In genomic region chr9:89555426-89556375, GRCh38 we compare ENCODE assay signal across 8 cellular contexts. TPM values are rescaled to one million over a fixed set of nuclear protein-coding genes. Genes with fewer than 3 reads are reported as not detected.
DNase-seq lines count a peak whose midpoint lies in the region; ATAC-seq and TF ChIP-seq lines count a peak whose summit lies in the region.

No MANE protein-coding gene starts in this region.

- H3K27ac ChIP-seq in lower lobe of right lung = peak overlapping the region; percentile 77
- H3K27ac ChIP-seq in effector memory CD4-positive, alpha-beta T cell (ENCODE audit: insufficient read depth, low read length, poor library complexity, severe bottlenecking) = no peak overlapping the region
- no peak overlapping the region for H3K27ac ChIP-seq in right atrium auricular region

- no peaks in the 10 kb centered on the region for H3K9me3 Mint-ChIP-seq in osteocyte (ENCODE audit: unreplicated experiment)

- no peak for TF ChIP-seq CTCF in lower lobe of right lung (IDR thresholded peaks at IDR 0.05)
- TF ChIP-seq CTCF in osteocyte (IDR thresholded peaks at IDR 0.05) = no peak
- TF ChIP-seq CTCF in right atrium auricular region (IDR thresholded peaks at IDR 0.05) = no peak

- peaks cover 20% of the 10 kb centered on the region for H3K4me1 ChIP-seq in lower lobe of right lung
- no peaks in the 10 kb centered on the region for H3K4me1 ChIP-seq in effector memory CD4-positive, alpha-beta T cell (ENCODE audit: control insufficient read depth, insufficient read depth, low read length, poor library complexity, severe bottlenecking)
- H3K4me1 ChIP-seq in right atrium auricular region = peaks cover 0 to 3% of the 10 kb centered on the region in 2 donors

- H3K27me3 ChIP-seq in lower lobe of right lung (ENCODE audit: low read depth) (no peaks in the 10 kb centered on the region), right atrium auricular region (no peaks in the 10 kb centered on the region)
- no peaks in the 10 kb centered on the region for H3K27me3 ChIP-seq in effector memory CD4-positive, alpha-beta T cell (replicated peaks; ENCODE audit: control insufficient read depth, insufficient read depth, low read length, poor library complexity, severe bottlenecking)

- peaks cover 11% of the 10 kb centered on the region for H3K4me1 Mint-ChIP-seq in osteocyte (ENCODE audit: unreplicated experiment)

- H3K9me3 ChIP-seq in lower lobe of right lung (no peaks in the 10 kb centered on the region), right atrium auricular region (no peaks in the 10 kb centered on the region)
- no peaks in the 10 kb centered on the region for H3K9me3 ChIP-seq in effector memory CD4-positive, alpha-beta T cell (ENCODE audit: control insufficient read depth, low read length)

- H3K36me3 Mint-ChIP-seq in osteocyte (ENCODE audit: unreplicated experiment) = no peaks in the 10 kb centered on the region

- no peaks in the 10 kb centered on the region for H3K36me3 ChIP-seq in lower lobe of right lung
- H3K36me3 ChIP-seq in effector memory CD4-positive, alpha-beta T cell (ENCODE audit: control insufficient read depth, insufficient read depth, low read length) = no peaks in the 10 kb centered on the region
- no peaks in the 10 kb centered on the region for H3K36me3 ChIP-seq in right atrium auricular region

- intact Hi-C loops in lower lobe of right lung (cut with DNase I) = no loop called here

- H3K4me3 Mint-ChIP-seq in osteocyte (ENCODE audit: unreplicated experiment) = no peak overlapping the region

- ATAC-seq in GM18502 (IDR thresholded peaks at IDR 0.05; ENCODE audit: poor library complexity, unreplicated experiment) (peak; percentile 77), HG02678 (IDR thresholded peaks at IDR 0.05; ENCODE audit: unreplicated experiment) (peak; percentile 66), lower lobe of right lung (peak; percentile 67 to 70)

- no peak overlapping the region for H3K27ac Mint-ChIP-seq in osteocyte (ENCODE audit: unreplicated experiment)

- DNase-seq in RPMI8226 = peak; percentile 66
- DNase-seq in lower lobe of right lung = no peak
- DNase-seq in osteocyte (ENCODE audit: extremely low spot score, unreplicated experiment) = no peak
- no peak for DNase-seq in effector memory CD4-positive, alpha-beta T cell
- DNase-seq in right atrium auricular region (ENCODE audit: low spot score) = no peak
- no peak for DNase-seq in amygdala (lab: John Stamatoyannopoulos, UW)

- peak overlapping the region; percentile 3 for H3K4me3 ChIP-seq in lower lobe of right lung
- H3K4me3 ChIP-seq in effector memory CD4-positive, alpha-beta T cell (ENCODE audit: insufficient read depth, low read depth, low read length, poor library complexity, severe bottlenecking) = no peak overlapping the region
- H3K4me3 ChIP-seq in right atrium auricular region = no peak overlapping the region

- peaks cover 15% of the 10 kb centered on the region for H3K27me3 Mint-ChIP-seq in osteocyte (ENCODE audit: unreplicated experiment)

RNA-seq across cellular contexts. Expression of gene GADD45G, which starts 49.1 kb away (rescaled TPM):
- 14.4 TPM for total RNA-seq in lower lobe of right lung
- 0.71 and 1.0 TPM in 2 replicates for total RNA-seq in osteocyte
- 100 to 1,000 TPM in 1 of 2 donors, 10 to 100 TPM in 1; 80.0 to 294 TPM for total RNA-seq in right atrium auricular region

RNA-seq across cellular contexts. Expression of gene SEMA4D, which starts 57.8 kb away (rescaled TPM):
- total RNA-seq in lower lobe of right lung = 49.9 TPM
- 2.0 and 2.2 TPM in 2 replicates for total RNA-seq in osteocyte
- 10 to 100 TPM; 14.6 to 22.1 TPM for total RNA-seq in right atrium auricular region
